In the genomic region with DNA sequence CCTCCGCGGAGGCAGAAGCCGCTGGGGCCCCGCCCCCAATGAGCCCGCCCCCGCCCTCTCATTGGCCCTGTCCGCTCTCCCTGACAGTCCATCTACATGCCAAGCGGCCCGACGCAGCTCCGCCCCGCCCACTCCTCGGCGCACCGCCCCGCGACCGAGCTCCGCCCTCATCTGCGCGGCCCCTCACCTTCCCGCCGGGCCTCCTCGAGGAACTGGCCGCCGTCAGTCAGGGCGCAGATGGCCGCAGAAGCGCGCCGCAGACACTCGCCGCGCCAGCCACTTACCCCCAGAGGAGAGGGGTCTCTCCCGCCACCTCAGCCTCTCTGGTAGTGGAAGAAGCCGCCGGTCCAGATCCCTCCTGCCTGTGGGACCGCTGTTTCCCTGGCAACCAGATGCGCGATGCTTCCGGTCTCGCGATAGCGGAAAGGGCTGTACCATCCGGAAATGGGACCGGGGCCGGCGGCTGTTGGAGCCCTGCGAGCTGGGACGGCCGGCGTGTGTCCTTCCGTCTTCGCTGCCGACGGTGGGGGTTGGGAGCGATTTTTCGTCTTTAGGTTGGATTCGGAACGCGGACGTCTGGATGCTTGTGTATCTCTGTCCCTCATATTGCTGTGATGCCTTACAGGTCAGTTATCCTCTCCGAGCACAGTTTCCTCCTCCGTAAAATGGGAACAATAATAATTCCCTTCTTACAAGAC, we compare ENCODE assay signal across 8 cellular contexts. TPM values are rescaled to one million over a fixed set of nuclear protein-coding genes. Genes with fewer than 3 reads are reported as not detected.
DNase-seq lines count a peak whose midpoint lies in the region; ATAC-seq and TF ChIP-seq lines count a peak whose summit lies in the region.

Gene FSIP1, minus strand, starts transcription at position 401 of the 698 bp plus-strand sequence. CDS start 6,317 bp downstream, outside the sequence.

- H3K36me3 ChIP-seq in liver (ENCODE audit: control insufficient read depth in 4 of 4, insufficient read depth in 3 of 4, low read depth in 1 of 4, low read length in 3 of 4), result no peaks in the 10 kb centered on the region

- DNase-seq in NCI-H69 (lab: John Stamatoyannopoulos, UW) (peak; percentile 98), dermis blood vessel endothelial cell (peak; percentile 97)
- DNase-seq in activated CD4-positive, alpha-beta T cell treated with anti-CD3 and anti-CD28 coated beads, Interleukin-2, amount 50 U/mL, for 24 hours (ENCODE audit: low read depth in 1 of 2, low spot score in 1 of 2), result peak; percentile 94 to 97
- peak; percentile 95 for DNase-seq in stimulated activated CD4-positive, alpha-beta T cell treated with anti-CD3 and anti-CD28 coated beads, Interleukin-4, amount 100 ng/mL, for 1 hour

- H3K9me3 ChIP-seq in liver (ENCODE audit: control insufficient read depth in 4 of 4, low read length in 3 of 4), result no peaks in the 10 kb centered on the region

- H3K9ac ChIP-seq in liver (ENCODE audit: low read depth in 1 of 2, low read length in 2 of 2), result peak within 1 kb of the TSS; percentile 48 to 87

- peaks cover 3 to 22% (median 8%) of the 10 kb centered on the region in 4 donors for H3K4me1 ChIP-seq in liver (ENCODE audit: control insufficient read depth in 4 of 4, insufficient read depth in 4 of 4, low read length in 3 of 4)

- TF ChIP-seq CTCF in C4-2B (conservative IDR thresholded peaks at IDR 0.05), result no peak
- no peak for TF ChIP-seq CTCF in liver (IDR thresholded peaks at IDR 0.05; ENCODE audit: low read depth, low read length, missing input control)

- H3K4me3 ChIP-seq in liver (ENCODE audit: low read depth in 1 of 3, low read length in 3 of 3), result peak within 1 kb of the TSS; percentile 81 to 89 (median 86)

- peak within 1 kb of the TSS; percentile 58 for H3K27ac ChIP-seq in C4-2B
- peak within 1 kb of the TSS; percentile 16 to 81 for H3K27ac ChIP-seq in liver (ENCODE audit: low read depth in 1 of 2, low read length in 2 of 2)

- WGBS in liver, result under 1% methylated on average over 64 of the region's 64 CpGs

- TF ChIP-seq RAD21 in liver (IDR thresholded peaks at IDR 0.05), result no peak

- H3K27me3 ChIP-seq in liver (ENCODE audit: control insufficient read depth in 4 of 4, insufficient read depth in 4 of 4, low read length in 3 of 4), result no peaks in the 10 kb centered on the region

- ATAC-seq in GM19372 (IDR thresholded peaks at IDR 0.05; ENCODE audit: low read depth, unreplicated experiment) (peak; percentile 97), HG03521 (IDR thresholded peaks at IDR 0.05; ENCODE audit: unreplicated experiment) (peak; percentile 98)

TF ChIP-seq in liver, 16 proteins besides CTCF, POLR2A, EP300 and RAD21:
- TF ChIP-seq HNF4A (conservative IDR thresholded peaks at IDR 0.05), result no peak
- TF ChIP-seq TAF1 (conservative IDR thresholded peaks at IDR 0.05), result peak; percentile 59
- TF ChIP-seq, protein P1, sequence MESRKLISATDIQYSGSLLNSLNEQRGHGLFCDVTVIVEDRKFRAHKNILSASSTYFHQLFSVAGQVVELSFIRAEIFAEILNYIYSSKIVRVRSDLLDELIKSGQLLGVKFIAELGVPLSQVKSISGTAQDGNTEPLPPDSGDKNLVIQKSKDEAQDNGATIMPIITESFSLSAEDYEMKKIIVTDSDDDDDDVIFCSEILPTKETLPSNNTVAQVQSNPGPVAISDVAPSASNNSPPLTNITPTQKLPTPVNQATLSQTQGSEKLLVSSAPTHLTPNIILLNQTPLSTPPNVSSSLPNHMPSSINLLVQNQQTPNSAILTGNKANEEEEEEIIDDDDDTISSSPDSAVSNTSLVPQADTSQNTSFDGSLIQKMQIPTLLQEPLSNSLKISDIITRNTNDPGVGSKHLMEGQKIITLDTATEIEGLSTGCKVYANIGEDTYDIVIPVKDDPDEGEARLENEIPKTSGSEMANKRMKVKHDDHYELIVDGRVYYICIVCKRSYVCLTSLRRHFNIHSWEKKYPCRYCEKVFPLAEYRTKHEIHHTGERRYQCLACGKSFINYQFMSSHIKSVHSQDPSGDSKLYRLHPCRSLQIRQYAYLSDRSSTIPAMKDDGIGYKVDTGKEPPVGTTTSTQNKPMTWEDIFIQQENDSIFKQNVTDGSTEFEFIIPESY (IDR thresholded peaks at IDR 0.05), result peak; percentile 99
- no peak for TF ChIP-seq HNF4G (IDR thresholded peaks at IDR 0.05)
- no peak for TF ChIP-seq NR2F2 (IDR thresholded peaks at IDR 0.05)
- TF ChIP-seq GABPA (IDR thresholded peaks at IDR 0.05 in 1 of 2, conservative IDR thresholded peaks at IDR 0.05 in 1 of 2), result peak; percentile 62 to 90
- TF ChIP-seq, protein P2, sequence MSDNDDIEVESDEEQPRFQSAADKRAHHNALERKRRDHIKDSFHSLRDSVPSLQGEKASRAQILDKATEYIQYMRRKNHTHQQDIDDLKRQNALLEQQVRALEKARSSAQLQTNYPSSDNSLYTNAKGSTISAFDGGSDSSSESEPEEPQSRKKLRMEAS (IDR thresholded peaks at IDR 0.05), result peak; percentile 70
- peak in 1 of 2 donors; percentile 47 for TF ChIP-seq EGR1 (IDR thresholded peaks at IDR 0.05; ENCODE audit: low read depth in 2 of 2)
- TF ChIP-seq, protein P3, sequence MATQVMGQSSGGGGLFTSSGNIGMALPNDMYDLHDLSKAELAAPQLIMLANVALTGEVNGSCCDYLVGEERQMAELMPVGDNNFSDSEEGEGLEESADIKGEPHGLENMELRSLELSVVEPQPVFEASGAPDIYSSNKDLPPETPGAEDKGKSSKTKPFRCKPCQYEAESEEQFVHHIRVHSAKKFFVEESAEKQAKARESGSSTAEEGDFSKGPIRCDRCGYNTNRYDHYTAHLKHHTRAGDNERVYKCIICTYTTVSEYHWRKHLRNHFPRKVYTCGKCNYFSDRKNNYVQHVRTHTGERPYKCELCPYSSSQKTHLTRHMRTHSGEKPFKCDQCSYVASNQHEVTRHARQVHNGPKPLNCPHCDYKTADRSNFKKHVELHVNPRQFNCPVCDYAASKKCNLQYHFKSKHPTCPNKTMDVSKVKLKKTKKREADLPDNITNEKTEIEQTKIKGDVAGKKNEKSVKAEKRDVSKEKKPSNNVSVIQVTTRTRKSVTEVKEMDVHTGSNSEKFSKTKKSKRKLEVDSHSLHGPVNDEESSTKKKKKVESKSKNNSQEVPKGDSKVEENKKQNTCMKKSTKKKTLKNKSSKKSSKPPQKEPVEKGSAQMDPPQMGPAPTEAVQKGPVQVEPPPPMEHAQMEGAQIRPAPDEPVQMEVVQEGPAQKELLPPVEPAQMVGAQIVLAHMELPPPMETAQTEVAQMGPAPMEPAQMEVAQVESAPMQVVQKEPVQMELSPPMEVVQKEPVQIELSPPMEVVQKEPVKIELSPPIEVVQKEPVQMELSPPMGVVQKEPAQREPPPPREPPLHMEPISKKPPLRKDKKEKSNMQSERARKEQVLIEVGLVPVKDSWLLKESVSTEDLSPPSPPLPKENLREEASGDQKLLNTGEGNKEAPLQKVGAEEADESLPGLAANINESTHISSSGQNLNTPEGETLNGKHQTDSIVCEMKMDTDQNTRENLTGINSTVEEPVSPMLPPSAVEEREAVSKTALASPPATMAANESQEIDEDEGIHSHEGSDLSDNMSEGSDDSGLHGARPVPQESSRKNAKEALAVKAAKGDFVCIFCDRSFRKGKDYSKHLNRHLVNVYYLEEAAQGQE (IDR thresholded peaks at IDR 0.05), result no peak
- peak; percentile 76 for TF ChIP-seq YY1 (IDR thresholded peaks at IDR 0.05)
- no peak for TF ChIP-seq ATF3 (IDR thresholded peaks at IDR 0.05)
- peak in 1 of 2 donors; percentile 24 for TF ChIP-seq RXRA (IDR thresholded peaks at IDR 0.05)
- TF ChIP-seq SP1 (IDR thresholded peaks at IDR 0.05), result peak; percentile 49

RNA-seq across cellular contexts. Expression of gene FSIP1, which starts in this region (rescaled TPM):
- total RNA-seq in dermis blood vessel endothelial cell (0.37 and 0.85 TPM in 2 replicates), liver (under 1 TPM; 0.09 to 0.17 TPM)
- under 1 TPM; 0.05 to 0.29 TPM for polyA plus RNA-seq in liver

Comparison
In these comparisons a context has a peak if more than half of its experiments do, and no peak if none do; other contexts are left out.
1. Peak in every context shown above with its lines: DNase-seq, ATAC-seq, H3K4me3 ChIP-seq and H3K27ac ChIP-seq.
2. Peak in DNase-seq in dermis blood vessel endothelial cell; RNA of the gene not detected or under 1 TPM.